ENCODE assay signal across 5 cellular contexts in genomic region chr14:18921055-18921701, GRCh38. TPM values are rescaled to one million over a fixed set of nuclear protein-coding genes. Genes with fewer than 3 reads are reported as not detected.
"Had no signal": no experiment of that assay in that cellular context is flagged by ENCODE, and none has a peak within 500 bp of the region (broad histone marks: within the 10 kb centered on the region; RNA-seq: fewer than 3 reads in every experiment).

No MANE protein-coding gene starts in this region.

RNA-seq across cellular contexts. Expression of gene POTEM, which starts 46.1 kb away (rescaled TPM):
- total RNA-seq: LHCN-M2, MCF 10A, PC-3, Peyer's patch, RPMI7951 had no signal
